In the genomic region with DNA sequence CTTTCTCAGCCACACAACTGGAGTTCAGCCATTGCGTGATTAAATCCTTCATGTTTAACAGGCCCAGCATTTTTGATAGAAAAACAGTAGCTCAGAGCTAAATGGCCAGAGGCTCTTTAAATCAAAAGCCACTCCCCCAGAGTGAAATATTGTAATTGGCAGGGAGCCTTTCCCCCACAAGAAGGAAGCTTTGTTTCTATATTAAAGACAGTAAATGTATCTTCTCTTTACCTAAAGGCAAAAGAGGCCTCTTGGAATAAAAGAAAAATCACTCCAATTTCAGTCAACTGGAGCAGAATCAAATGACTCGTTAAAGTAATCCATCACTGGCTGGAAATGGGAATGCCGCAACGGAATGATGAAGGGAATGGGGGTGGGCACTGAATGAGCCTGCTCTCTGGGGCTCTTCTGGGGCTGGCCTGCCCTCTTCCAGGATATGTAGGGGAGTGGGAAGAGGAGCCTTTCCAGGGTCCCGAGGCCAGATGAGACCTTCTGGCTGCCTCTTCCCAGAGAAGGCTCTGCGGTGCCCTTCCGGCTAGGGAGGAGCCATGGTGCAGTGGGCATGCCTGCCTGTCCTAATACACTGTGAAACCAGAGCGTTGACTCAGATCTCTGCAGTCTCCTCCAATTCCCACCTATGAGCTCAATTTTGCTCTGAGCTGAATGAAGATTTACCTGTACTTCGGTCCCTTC, we compare ENCODE assay signal across 9 cellular contexts. TPM values are rescaled to one million over a fixed set of nuclear protein-coding genes. Genes with fewer than 3 reads are reported as not detected.
DNase-seq lines count a peak whose midpoint lies in the region; ATAC-seq, FAIRE-seq and TF ChIP-seq lines count a peak whose summit lies in the region.
"Had no signal": no experiment of that assay in that cellular context is flagged by ENCODE, and none has a peak within 500 bp of the region (broad histone marks: within the 10 kb centered on the region; RNA-seq: fewer than 3 reads in every experiment).

No MANE protein-coding gene starts in this region.

- peak; percentile 98 for ATAC-seq in foreskin keratinocyte

- no peaks in the 10 kb centered on the region for H3K9me3 ChIP-seq in SJCRH30 (replicated peaks)

- TF ChIP-seq CTCF in foreskin keratinocyte (conservative IDR thresholded peaks at IDR 0.05) = no peak

- DNase-seq in DMS153 treated with DMSO at 0.1 percent for 48 hours (lab: John Stamatoyannopoulos, UW; ENCODE audit: unreplicated experiment) (peak; percentile 0), SJCRH30 (peak; percentile 78 to 80), foreskin keratinocyte (peak; percentile 55 to 78), pons (ENCODE audit: low spot score) (peak; percentile 65), GOT3 (lab: John Stamatoyannopoulos, UW) (no peak), GF-D8 (lab: John Stamatoyannopoulos, UW) (no peak), GM19239 (ENCODE audit: insufficient read length, low spot score) (no peak)
- DNase-seq in activated effector memory CD4-positive, alpha-beta T cell treated with anti-CD3 and anti-CD28 coated beads, Interleukin-2, amount 50 U/mL, for 16 hours = no peak

- no peaks in the 10 kb centered on the region for H3K36me3 ChIP-seq in SJCRH30
- H3K36me3 ChIP-seq: cardiac muscle cell had no signal

- no peak for FAIRE-seq in GM19239 (lab: Jason Lieb, UNC)

- H3K4me1 ChIP-seq in SJCRH30 (peaks cover 3% of the 10 kb centered on the region), foreskin keratinocyte (peaks cover 31% of the 10 kb centered on the region)

- H3K27me3 ChIP-seq in SJCRH30 (no peaks in the 10 kb centered on the region), foreskin keratinocyte (no peaks in the 10 kb centered on the region)

- H3K27ac ChIP-seq in SJCRH30 (peak overlapping the region; percentile 51), foreskin keratinocyte (peak overlapping the region; percentile 53)
- H3K27ac ChIP-seq: cardiac muscle cell had no signal

- H3K4me3 ChIP-seq in SJCRH30 = peak overlapping the region; percentile 62
- H3K4me3 ChIP-seq: cardiac muscle cell had no signal

RNA-seq across cellular contexts. Expression of gene ANKDD1B, which starts 45.2 kb away (rescaled TPM):
- total RNA-seq in SJCRH30 (2014; rRNA removed; shearing (Covaris generic)) = 0.18 TPM in 1 of 2 replicates, not detected in the other
- total RNA-seq in foreskin keratinocyte = 0.07 and 0.10 TPM in 2 replicates
- polyA plus RNA-seq in foreskin keratinocyte = 0.07 TPM in 2 replicates
- polyA plus RNA-seq: cardiac muscle cell had no signal

Comparison
In these comparisons a context has a peak if more than half of its experiments do, and no peak if none do; other contexts are left out.
1. DNase-seq: peak in DMS153 treated with DMSO at 0.1 percent for 48 hours (single experiment), SJCRH30 (2 of 2), foreskin keratinocyte (2 of 2) and pons (single experiment); none in activated effector memory CD4-positive, alpha-beta T cell treated with anti-CD3 and anti-CD28 coated beads, Interleukin-2, amount 50 U/mL, for 16 hours (single experiment), GOT3 (single experiment), GF-D8 (single experiment) and GM19239 (single experiment).